Comparison of ENCODE assay signal across 23 cellular contexts in genomic region chr14:104845834-104846441, GRCh38. TPM values are rescaled to one million over a fixed set of nuclear protein-coding genes. Genes with fewer than 3 reads are reported as not detected.
DNase-seq lines count a peak whose midpoint lies in the region; ATAC-seq and TF ChIP-seq lines count a peak whose summit lies in the region.
"Had no signal": no experiment of that assay in that cellular context is flagged by ENCODE, and none has a peak within 500 bp of the region (broad histone marks: within the 10 kb centered on the region; RNA-seq: fewer than 3 reads in every experiment).

No MANE protein-coding gene starts in this region.

- H3K27me3 ChIP-seq in heart right ventricle (peaks cover 2 to 92% (median 50%) of the 10 kb centered on the region in 7 donors), RWPE2 (ENCODE audit: insufficient read depth, poor library complexity, severe bottlenecking) (peaks cover 60% of the 10 kb centered on the region)

- H3K9me3 Mint-ChIP-seq in nephron progenitor cell: peaks cover 15% of the 10 kb centered on the region
- H3K9me3 Mint-ChIP-seq: CD4-positive, CD25-positive, alpha-beta regulatory T cell; T-cell had no signal

- DNase-seq in cardiac septum (ENCODE audit: low spot score): peak; percentile 5
- no peak for DNase-seq in heart right ventricle
- peak; percentile 31 for DNase-seq in RWPE2 (ENCODE audit: low spot score)
- no peak for DNase-seq in nephron progenitor cell
- DNase-seq in D341Med (ENCODE audit: low spot score): no peak
- DNase-seq in NCI-H1092 (lab: John Stamatoyannopoulos, UW): no peak
- DNase-seq in left lobe of liver (ENCODE audit: low spot score): no peak
- DNase-seq: CD4-positive, CD25-positive, alpha-beta regulatory T cell; DMS53; Karpas-422; MG63; NCI-H1417 treated with DMSO at 0.1 percent for 48 hours; NCI-H1694 treated with DMSO at 0.1 percent for 48 hours; NCI-H2081; NCI-H2171; NCI-H226; NCI-H510A; NCI-H774; Right ventricle myocardium superior; T-cell had no signal

- H3K36me3 Mint-ChIP-seq in nephron progenitor cell (ENCODE audit: low read depth): no peaks in the 10 kb centered on the region
- H3K36me3 Mint-ChIP-seq: CD4-positive, CD25-positive, alpha-beta regulatory T cell; T-cell had no signal

- intact Hi-C loops in cardiac septum (cut with DNase I) (no loop called here), heart right ventricle (cut with DNase I) (loop anchor here in 1 of 10 donors (5.0 kb wide), 1 partner anchor 244 kb away; the partner anchor contains the start of gene TMEM179)

- no peak for TF ChIP-seq CTCF in heart right ventricle (IDR thresholded peaks at IDR 0.05)
- no peak for TF ChIP-seq CTCF in RWPE2 (IDR thresholded peaks at IDR 0.05; ENCODE audit: poor library complexity, severe bottlenecking)
- no peak for TF ChIP-seq CTCF in nephron progenitor cell (IDR thresholded peaks at IDR 0.05)

- peaks cover 97% of the 10 kb centered on the region for H3K27me3 Mint-ChIP-seq in nephron progenitor cell (ENCODE audit: low read depth, poor library complexity)

- peak overlapping the region; percentile 37 for H3K27ac Mint-ChIP-seq in nephron progenitor cell
- H3K27ac Mint-ChIP-seq: CD4-positive, CD25-positive, alpha-beta regulatory T cell; T-cell had no signal

- H3K4me3 Mint-ChIP-seq in nephron progenitor cell: no peak overlapping the region
- H3K4me3 Mint-ChIP-seq: T-cell had no signal

- H3K4me3 ChIP-seq in heart right ventricle (no peak overlapping the region), RWPE2 (ENCODE audit: severe bottlenecking) (no peak overlapping the region)
- H3K4me3 ChIP-seq: BLaER1, MG63 had no signal

- peaks cover 12% of the 10 kb centered on the region for H3K4me1 Mint-ChIP-seq in nephron progenitor cell

- WGBS in heart right ventricle, 2 donors: 71 to 87% methylated on average over 3 of the region's 3 CpGs

- no peak overlapping the region for H3K27ac ChIP-seq in heart right ventricle
- H3K27ac ChIP-seq in RWPE2 (ENCODE audit: poor library complexity, severe bottlenecking): no peak overlapping the region
- H3K27ac ChIP-seq: BLaER1 had no signal

- H3K9me3 ChIP-seq in heart right ventricle: no peaks in the 10 kb centered on the region
- no peaks in the 10 kb centered on the region for H3K9me3 ChIP-seq in RWPE2 (ENCODE audit: severe bottlenecking)
- H3K9me3 ChIP-seq: MG63 had no signal

- H3K36me3 ChIP-seq in heart right ventricle: no peaks in the 10 kb centered on the region
- H3K36me3 ChIP-seq in RWPE2 (ENCODE audit: low read depth): no peaks in the 10 kb centered on the region
- H3K36me3 ChIP-seq: BLaER1, MG63 had no signal

- H3K4me1 ChIP-seq in heart right ventricle: peaks cover 5 to 20% (median 17%) of the 10 kb centered on the region in 9 donors
- H3K4me1 ChIP-seq in RWPE2 (ENCODE audit: insufficient read depth, poor library complexity, severe bottlenecking): no peaks in the 10 kb centered on the region

- ATAC-seq in heart right ventricle: no peak
- no peak for ATAC-seq in RWPE2 (ENCODE audit: low read depth)
- no peak for ATAC-seq in HG03520 (IDR thresholded peaks at IDR 0.05; ENCODE audit: unreplicated experiment)
- no peak for ATAC-seq in left lobe of liver
- ATAC-seq: HCT116, T-cell had no signal

RNA-seq across cellular contexts. Expression of gene CEP170B, which starts 19.1 kb away (rescaled TPM):
- 19.2 TPM for total RNA-seq in cardiac septum
- total RNA-seq in heart right ventricle: 10 to 100 TPM in 9 of 10 donors, 1 to 10 TPM in 1; 8.3 to 13.6 (median 12.3) TPM
- polyA plus RNA-seq in heart right ventricle: 1 to 10 TPM; 6.8 to 9.1 TPM
- total RNA-seq in left lobe of liver: 22.9 TPM

RNA-seq across cellular contexts. Expression of gene ZBTB42, which starts 45.0 kb away (rescaled TPM):
- total RNA-seq in cardiac septum (8.6 TPM), heart right ventricle (1 to 10 TPM; 4.3 to 9.2 (median 6.9) TPM), left lobe of liver (4.9 TPM)
- polyA plus RNA-seq in heart right ventricle: 1 to 10 TPM; 1.8 to 5.9 TPM

RNA-seq across cellular contexts. Expression of gene AKT1, which starts 50.4 kb away (rescaled TPM):
- total RNA-seq in cardiac septum (172 TPM), heart right ventricle (100 to 1,000 TPM in 9 of 10 donors, 10 to 100 TPM in 1; 98.1 to 152 (median 141) TPM), left lobe of liver (90.1 TPM)
- polyA plus RNA-seq in heart right ventricle: 100 to 1,000 TPM in 1 of 2 donors, 10 to 100 TPM in 1; 95.7 to 112 TPM

Comparison
In these comparisons a context has a peak if more than half of its experiments do, and no peak if none do; other contexts are left out.
1. DNase-seq: peak in cardiac septum (single experiment) and RWPE2 (single experiment); none in heart right ventricle (0 of 2), nephron progenitor cell (single experiment), D341Med (single experiment), NCI-H1092 (single experiment) and left lobe of liver (single experiment).